1 cellular context compared by ENCODE assay signal in genomic region chr4:140019619-140020367, GRCh38.
TF ChIP-seq lines count a peak whose summit lies in the region.

No MANE protein-coding gene starts in this region.

TF ChIP-seq in A549, 52 proteins besides CTCF, POLR2A, EP300 and RAD21 (continued from another document):
- TF ChIP-seq BHLHE40 (IDR thresholded peaks at IDR 0.05; ENCODE audit: low read depth, low read length) (no peak), RNF2 (IDR thresholded peaks at IDR 0.05; ENCODE audit: borderline replicate concordance, low read depth) (no peak), MAFK (IDR thresholded peaks at IDR 0.05; ENCODE audit: partially characterized antibody) (peak; percentile 3), MAZ (IDR thresholded peaks at IDR 0.05; ENCODE audit: borderline replicate concordance, low read depth, low read length) (no peak), FOXS1 (CRISPR knock-in tag; IDR thresholded peaks at IDR 0.05) (0 out of 2 replicates have a peak, but pooled peaks have one; percentile 44), MAX (IDR thresholded peaks at IDR 0.05) (peak; percentile 49; the same call in 1 of the 2 replicates), CBX2 (IDR thresholded peaks at IDR 0.05; ENCODE audit: borderline replicate concordance, low read depth) (no peak), POLR2AphosphoS2 (conservative IDR thresholded peaks at IDR 0.05; ENCODE audit: low read length) (no peak), CEBPB (IDR thresholded peaks at IDR 0.05) (peak in 1 of 2 experiments; percentile 82; a peak in 2 of 4 replicates), RFX5 (IDR thresholded peaks at IDR 0.05) (no peak), TFCP2L1 (CRISPR knock-in tag; IDR thresholded peaks at IDR 0.05) (0 out of 2 replicates have a peak, but pooled peaks have one; percentile 50), ZNF302 (CRISPR knock-in tag; IDR thresholded peaks at IDR 0.05) (no peak), REST (IDR thresholded peaks at IDR 0.05) (no peak), BCL3 (IDR thresholded peaks at IDR 0.05) (peak; percentile 65; the same call in 1 of the 3 replicates), SMC3 (IDR thresholded peaks at IDR 0.05) (peak; percentile 23; the same call in 1 of the 3 replicates), RARB (CRISPR knock-in tag; IDR thresholded peaks at IDR 0.05) (peak; percentile 72; the same call in 1 of the 2 replicates), HOXB13 (CRISPR knock-in tag; IDR thresholded peaks at IDR 0.05; ENCODE audit: low read depth) (no peak), TP53 (CRISPR knock-in tag; IDR thresholded peaks at IDR 0.05) (no peak), HEYL (CRISPR knock-in tag; IDR thresholded peaks at IDR 0.05) (no peak), PBX3 (IDR thresholded peaks at IDR 0.05) (0 out of 2 replicates have a peak, but pooled peaks have one; percentile 60), NPAS2 (CRISPR knock-in tag; IDR thresholded peaks at IDR 0.05; ENCODE audit: borderline replicate concordance) (no peak), FOSL2 (IDR thresholded peaks at IDR 0.05) (no peak), FOSL2 (CRISPR knock-in tag; IDR thresholded peaks at IDR 0.05) (peak; percentile 60), JUN (IDR thresholded peaks at IDR 0.05) (peak; percentile 18 to 50; a peak in 3 of 5 replicates), JUNB (IDR thresholded peaks at IDR 0.05) (peak; percentile 53), CBX8 (IDR thresholded peaks at IDR 0.05) (no peak), HOXA7 (CRISPR knock-in tag; IDR thresholded peaks at IDR 0.05) (no peak), HMGXB4 (CRISPR knock-in tag; IDR thresholded peaks at IDR 0.05; ENCODE audit: borderline replicate concordance) (no peak)
TF ChIP-seq in A549: peak in this region for 14.
